ENCODE assay signal across 8 cellular contexts in the genomic region with DNA sequence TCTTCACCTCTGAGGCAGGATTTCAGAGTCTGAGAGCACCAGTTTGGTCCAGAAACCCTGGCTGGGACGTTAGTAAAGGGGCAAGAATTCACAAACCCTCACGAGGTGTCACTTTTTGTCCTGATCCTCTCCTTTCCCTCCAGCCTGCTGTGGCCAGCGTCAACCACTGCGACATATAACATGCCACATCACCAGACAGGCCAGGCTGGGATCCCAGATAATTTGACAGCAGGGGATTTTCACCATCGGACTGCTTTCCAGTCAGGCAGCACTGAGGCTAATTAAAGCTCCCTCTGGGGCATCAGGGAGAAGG. TPM values are rescaled to one million over a fixed set of nuclear protein-coding genes. Genes with fewer than 3 reads are reported as not detected.
DNase-seq lines count a peak whose midpoint lies in the region; FAIRE-seq and TF ChIP-seq lines count a peak whose summit lies in the region.

No MANE protein-coding gene starts in this region.

- peaks cover 10% of the 10 kb centered on the region for H3K4me1 ChIP-seq in astrocyte (ENCODE audit: insufficient read depth, low read length)
- peaks cover 0 to 3% of the 10 kb centered on the region in 2 donors for H3K4me1 ChIP-seq in kidney (ENCODE audit: control insufficient read depth in 1 of 2, insufficient read depth in 1 of 2, low read depth in 1 of 2, low read length in 2 of 2)

- H3K9ac ChIP-seq in astrocyte (ENCODE audit: low read length) = peak overlapping the region; percentile 89
- peak overlapping the region; percentile 27 to 91 for H3K9ac ChIP-seq in kidney (ENCODE audit: low read length in 2 of 2)

- intact Hi-C loops in kidney (cut with DNase I) = no loop called here

- no peak for TF ChIP-seq CTCF in astrocyte (IDR thresholded peaks at IDR 0.05; ENCODE audit: insufficient read depth, low read depth, low read length)
- TF ChIP-seq CTCF in kidney (IDR thresholded peaks at IDR 0.05; ENCODE audit: borderline replicate concordance, extremely low read depth, insufficient read depth) = no peak

- H3K9me3 ChIP-seq in astrocyte (ENCODE audit: insufficient read depth, low read depth, low read length) (no peaks in the 10 kb centered on the region), kidney (ENCODE audit: control insufficient read depth in 1 of 2, low read length in 2 of 2) (no peaks in the 10 kb centered on the region)

- peak overlapping the region; percentile 87 for H3K4me3 Mint-ChIP-seq in astrocyte (ENCODE audit: unreplicated experiment)

- peak overlapping the region; percentile 59 for H3K4me3 ChIP-seq in Jurkat, Clone E6-1 (ENCODE audit: low read length)
- H3K4me3 ChIP-seq in astrocyte (ENCODE audit: insufficient read depth, low read depth, low read length) = peak overlapping the region; percentile 66
- H3K4me3 ChIP-seq in kidney (ENCODE audit: low read length in 2 of 2) = peak overlapping the region; percentile 84

- DNase-seq in Jurkat, Clone E6-1 (ENCODE audit: low read depth, low spot score) = no peak
- DNase-seq in astrocyte (ENCODE audit: low read depth) = no peak
- DNase-seq in kidney = no peak
- DNase-seq in substantia nigra (lab: John Stamatoyannopoulos, UW) = peak in 7 of 49 donors; percentile 25 to 61 (median 30)
- no peak for DNase-seq in effector CD8-positive, alpha-beta T cell (lab: John Stamatoyannopoulos, UW)
- DNase-seq in NCI-H2107 treated with DMSO at 0.1 percent for 48 hours (lab: John Stamatoyannopoulos, UW; ENCODE audit: unreplicated experiment) = no peak
- no peak for DNase-seq in RKO (ENCODE audit: low spot score)
- DNase-seq in activated effector memory CD4-positive, alpha-beta T cell treated with Interleukin-2 at 50 U/mL for 16 hours = no peak

- no peak for FAIRE-seq in astrocyte (lab: Jason Lieb, UNC)
- FAIRE-seq in kidney (lab: Jason Lieb, UNC) = no peak

- H3K27me3 ChIP-seq in astrocyte (ENCODE audit: insufficient read depth, low read length) = no peaks in the 10 kb centered on the region

- H2AFZ ChIP-seq in astrocyte (ENCODE audit: low read depth, low read length) = peak overlapping the region; percentile 95

- H4K20me1 ChIP-seq in astrocyte (ENCODE audit: insufficient read depth, low read length) = no peaks in the 10 kb centered on the region

- H3K36me3 ChIP-seq in astrocyte (ENCODE audit: insufficient read depth, low read length) = no peaks in the 10 kb centered on the region
- no peaks in the 10 kb centered on the region for H3K36me3 ChIP-seq in kidney (ENCODE audit: control insufficient read depth in 1 of 2, insufficient read depth in 2 of 2, low read length in 2 of 2)

- H3K4me2 ChIP-seq in astrocyte (ENCODE audit: low read length) = peak overlapping the region; percentile 89

- no peaks in the 10 kb centered on the region for H3K4me1 Mint-ChIP-seq in astrocyte (ENCODE audit: low read depth, unreplicated experiment)

- H3K79me2 ChIP-seq in astrocyte (ENCODE audit: insufficient read depth, low read length) = no peaks in the 10 kb centered on the region

- H3K27me3 Mint-ChIP-seq in astrocyte (ENCODE audit: low read depth, unreplicated experiment) = peaks cover 7% of the 10 kb centered on the region

- peak overlapping the region; percentile 96 for H3K27ac Mint-ChIP-seq in astrocyte (ENCODE audit: unreplicated experiment)

- no peaks in the 10 kb centered on the region for H3K9me3 Mint-ChIP-seq in astrocyte (ENCODE audit: unreplicated experiment)

- no peaks in the 10 kb centered on the region for H3K36me3 Mint-ChIP-seq in astrocyte (ENCODE audit: low read depth, unreplicated experiment)

- peak overlapping the region; percentile 68 for H3K27ac ChIP-seq in astrocyte (ENCODE audit: low read depth, low read length)
- peak overlapping the region; percentile 85 to 90 for H3K27ac ChIP-seq in kidney (ENCODE audit: low read depth in 2 of 2, low read length in 2 of 2)
- H3K27ac ChIP-seq in substantia nigra (ENCODE audit: low read depth, low read length, poor library complexity, severe bottlenecking) = peak overlapping the region; percentile 83

RNA-seq across cellular contexts. Expression of gene RBFOX2, which starts 36.8 kb away (rescaled TPM):
- 9.8 TPM for polyA plus RNA-seq in Jurkat, Clone E6-1 (2012; ENCODE audit: insufficient read depth, insufficient read length)
- total RNA-seq in astrocyte (169 and 177 TPM in 2 replicates), kidney (68.6 TPM)
- 17.2 TPM for polyA plus RNA-seq in kidney (ENCODE audit: insufficient read depth, low read depth, low replicate concordance)
